15 cellular contexts compared by ENCODE assay signal in the genomic region with DNA sequence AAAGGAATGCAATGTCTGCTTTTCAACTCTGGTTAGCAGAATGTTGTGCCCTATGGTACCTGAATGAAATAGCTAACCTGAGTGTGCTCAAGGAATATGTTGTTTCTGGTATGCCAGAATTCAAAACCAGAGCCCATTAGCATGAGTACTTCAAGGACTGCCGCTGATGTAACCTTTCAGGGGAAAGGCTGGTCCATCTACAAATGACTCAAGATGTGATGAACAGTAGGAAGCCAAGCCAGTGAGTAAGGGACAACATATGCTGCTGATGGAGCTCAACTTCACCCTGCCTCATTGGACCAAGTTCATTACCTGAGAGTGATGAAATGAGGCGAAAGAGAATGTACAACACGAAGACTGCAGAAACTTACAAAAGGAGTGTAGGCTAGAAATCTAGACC.
DNase-seq lines count a peak whose midpoint lies in the region; ATAC-seq and TF ChIP-seq lines count a peak whose summit lies in the region.
"Had no signal": no experiment of that assay in that cellular context is flagged by ENCODE, and none has a peak within 500 bp of the region (broad histone marks: within the 10 kb centered on the region; RNA-seq: fewer than 3 reads in every experiment).

No MANE protein-coding gene starts in this region.

- H2AK5ac ChIP-seq in mesendoderm (ENCODE audit: low read length): peak overlapping the region; percentile 76

- H3K18ac ChIP-seq in mesendoderm (ENCODE audit: low read length): no peak overlapping the region

- no peaks in the 10 kb centered on the region for H3K36me3 ChIP-seq in mesendoderm (ENCODE audit: control insufficient read depth, insufficient read depth, low read length)

- H3K23ac ChIP-seq in mesendoderm (ENCODE audit: low read length): no peak overlapping the region

- no peak overlapping the region for H4K5ac ChIP-seq in mesendoderm (ENCODE audit: low read length)

- H2BK15ac ChIP-seq in mesendoderm (replicated peaks; ENCODE audit: low read depth): no peak overlapping the region

- intact Hi-C loops in activated CD4-positive, alpha-beta memory T cell treated with anti-CD3 and anti-CD28 coated beads for 36 hours (cut with micrococcal nuclease): no loop called here

- no peak overlapping the region for H2BK5ac ChIP-seq in mesendoderm (ENCODE audit: low read length)

- no peaks in the 10 kb centered on the region for H3K79me1 ChIP-seq in mesendoderm (ENCODE audit: low read length)

- H3K79me2 ChIP-seq in mesendoderm (ENCODE audit: control insufficient read depth, insufficient read depth, low read length): no peaks in the 10 kb centered on the region

- no peak overlapping the region for H3K4ac ChIP-seq in mesendoderm (ENCODE audit: low read depth, low read length)

- H4K8ac ChIP-seq in mesendoderm (ENCODE audit: low read depth, low read length): no peak overlapping the region

- WGBS in mesendoderm (ENCODE audit: extremely low coverage, insufficient coverage, low lambda C conversion rate): no CpG with 5 or more reads among the region's 3 CpGs

- DNase-seq in epithelial cell of esophagus (ENCODE audit: low read depth) (peak; percentile 55), foreskin keratinocyte (no peak), mesendoderm (peak; percentile 45), ecto neural progenitor cell (ENCODE audit: low spot score) (no peak)
- no peak for DNase-seq in activated CD4-positive, alpha-beta memory T cell treated with anti-CD3 and anti-CD28 coated beads for 36 hours
- DNase-seq: C1 segment of cervical spinal cord; Calu3; CD4-positive, alpha-beta memory T cell; COR-L47; DMS53; DND-41; H9 had no signal

- H3K4me2 ChIP-seq in mesendoderm (ENCODE audit: low read length): no peak overlapping the region
- H3K4me2 ChIP-seq: GM23338 had no signal

- no peak for TF ChIP-seq CTCF in epithelial cell of esophagus (IDR thresholded peaks at IDR 0.05; ENCODE audit: insufficient read depth, low read depth, low read length, missing control alignments)
- no peak for TF ChIP-seq CTCF in foreskin keratinocyte (conservative IDR thresholded peaks at IDR 0.05)

- no peak overlapping the region for H3K27ac Mint-ChIP-seq in activated CD4-positive, alpha-beta memory T cell treated with anti-CD3 and anti-CD28 coated beads for 36 hours
- H3K27ac Mint-ChIP-seq: CD4-positive, alpha-beta memory T cell; GM23338 had no signal

- H3K27me3 Mint-ChIP-seq in activated CD4-positive, alpha-beta memory T cell treated with anti-CD3 and anti-CD28 coated beads for 36 hours: no peaks in the 10 kb centered on the region
- H3K27me3 Mint-ChIP-seq: CD4-positive, alpha-beta memory T cell had no signal

- H3K27ac ChIP-seq in foreskin keratinocyte: no peak overlapping the region
- H3K27ac ChIP-seq in mesendoderm (ENCODE audit: low read depth, low read length): no peak overlapping the region

- H3K9ac ChIP-seq in mesendoderm (ENCODE audit: low read length): no peak overlapping the region

- H3K56ac ChIP-seq in mesendoderm (ENCODE audit: low read length): no peak overlapping the region

- POLR2A ChIA-PET in activated CD4-positive, alpha-beta memory T cell treated with anti-CD3 and anti-CD28 coated beads for 36 hours (lab: Charles Lee): no interaction called here

- H3K4me3 Mint-ChIP-seq in activated CD4-positive, alpha-beta memory T cell treated with anti-CD3 and anti-CD28 coated beads for 36 hours: no peak overlapping the region
- H3K4me3 Mint-ChIP-seq: CD4-positive, alpha-beta memory T cell; GM23338; H9 had no signal

- H3K36me3 Mint-ChIP-seq in activated CD4-positive, alpha-beta memory T cell treated with anti-CD3 and anti-CD28 coated beads for 36 hours: no peaks in the 10 kb centered on the region
- H3K36me3 Mint-ChIP-seq: CD4-positive, alpha-beta memory T cell had no signal

- H3K4me3 ChIP-seq in epithelial cell of esophagus (ENCODE audit: low read length) (no peak overlapping the region), mesendoderm (ENCODE audit: low read length) (no peak overlapping the region)
- H3K4me3 ChIP-seq: GM23338 had no signal

- H3K27me3 ChIP-seq in foreskin keratinocyte (no peaks in the 10 kb centered on the region), mesendoderm (ENCODE audit: insufficient read depth, low read length, poor library complexity) (no peaks in the 10 kb centered on the region)

- peaks cover 11% of the 10 kb centered on the region for H3K9me3 Mint-ChIP-seq in activated CD4-positive, alpha-beta memory T cell treated with anti-CD3 and anti-CD28 coated beads for 36 hours
- H3K9me3 Mint-ChIP-seq: GM23338, H9 had no signal

- ATAC-seq in foreskin keratinocyte (peak; percentile 26), GM21529 (IDR thresholded peaks at IDR 0.05; ENCODE audit: unreplicated experiment) (no peak)
- ATAC-seq: GM23338, HCT116 had no signal

- H3K4me1 ChIP-seq in foreskin keratinocyte: no peaks in the 10 kb centered on the region
- H3K4me1 ChIP-seq in mesendoderm (ENCODE audit: control insufficient read depth, low read depth, low read length): no peaks in the 10 kb centered on the region

- CTCF ChIA-PET in activated CD4-positive, alpha-beta memory T cell treated with anti-CD3 and anti-CD28 coated beads for 36 hours (lab: Charles Lee): no interaction called here

- no peaks in the 10 kb centered on the region for H3K4me1 Mint-ChIP-seq in activated CD4-positive, alpha-beta memory T cell treated with anti-CD3 and anti-CD28 coated beads for 36 hours (ENCODE audit: low read depth)
- H3K4me1 Mint-ChIP-seq: CD4-positive, alpha-beta memory T cell; GM23338; H9 had no signal

- H2BK120ac ChIP-seq in mesendoderm (ENCODE audit: low read depth, low read length): no peak overlapping the region

Comparison
In these comparisons a context has a peak if more than half of its experiments do, and no peak if none do; other contexts are left out.
1. DNase-seq: peak in epithelial cell of esophagus (single experiment) and mesendoderm (single experiment); none in foreskin keratinocyte (0 of 2), activated CD4-positive, alpha-beta memory T cell treated with anti-CD3 and anti-CD28 coated beads for 36 hours (single experiment) and ecto neural progenitor cell (single experiment).